Comparison of ENCODE assay signal across 21 cellular contexts in the genomic region with DNA sequence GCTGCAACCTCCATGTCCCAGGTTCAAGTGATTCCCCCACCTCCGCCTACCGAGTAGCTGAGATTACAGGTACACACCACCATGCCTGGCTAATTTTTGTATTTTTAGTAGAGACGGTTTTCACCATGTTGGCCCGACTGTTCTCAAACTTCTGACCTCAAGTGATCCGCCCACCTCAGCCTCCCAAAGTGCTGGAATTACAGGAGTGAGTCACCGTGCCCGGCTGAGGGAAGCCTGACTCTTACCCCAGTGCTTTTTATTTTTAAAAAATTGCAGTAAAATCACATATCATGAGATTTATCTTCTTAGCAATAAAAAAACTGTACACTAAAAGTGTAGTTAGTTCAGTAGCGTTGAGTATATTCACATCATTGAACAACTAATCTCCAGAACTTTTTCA.
"Had no signal": no experiment of that assay in that cellular context is flagged by ENCODE, and none has a peak within 500 bp of the region (broad histone marks: within the 10 kb centered on the region; RNA-seq: fewer than 3 reads in every experiment).

No MANE protein-coding gene starts in this region.

- H3K27me3 ChIP-seq: tibial nerve, vagina had no signal

- DNase-seq: activated CD4-positive, alpha-beta memory T cell treated with anti-CD3 and anti-CD28 coated beads for 36 hours; activated CD4-positive, alpha-beta T cell treated with anti-CD3 and anti-CD28 coated beads for 1 hour; activated effector memory CD4-positive, alpha-beta T cell treated with Interleukin-2 at 50 U/mL for 16 hours; activated T-cell treated with anti-CD3 and anti-CD28 coated beads, Interleukin-2, amount 50 U/mL, for 24 hours; amniotic stem cell; cerebellar nuclear complex; dermis blood vessel endothelial cell; effector memory CD8-positive, alpha-beta T cell; hypothalamus; kidney glomerular epithelial cell; left ventricle myocardium superior; naive thymus-derived CD8-positive, alpha-beta T cell; stimulated activated CD4-positive, alpha-beta T cell treated with anti-CD3 and anti-CD28 coated beads, Interleukin-2, amount 100 ng/mL, for 48 hours; substantia nigra; T-cell had no signal

- H3K9me3 ChIP-seq: tibial nerve, vagina had no signal

- H3K4me3 ChIP-seq: tibial nerve, vagina had no signal

- H2AFZ ChIP-seq: parathyroid adenoma had no signal

- H3K9ac ChIP-seq: parathyroid adenoma had no signal

- H3K36me3 ChIP-seq: tibial nerve, vagina had no signal

- H3K27ac ChIP-seq: epithelial cell of prostate, parathyroid adenoma, tibial nerve, vagina, VCaP had no signal

- ATAC-seq: effector memory CD8-positive, alpha-beta T cell; left ventricle myocardium superior; naive thymus-derived CD8-positive, alpha-beta T cell; stimulated activated memory B cell treated with anti-CD40 and anti-IgM and Interleukin-4, amounts not matched to agents 10 μg/mL and 1 μg/mL and 100 μg/mL, for 72 hours; T-cell had no signal
